Comparison of ENCODE assay signal across 8 cellular contexts in the genomic region with DNA sequence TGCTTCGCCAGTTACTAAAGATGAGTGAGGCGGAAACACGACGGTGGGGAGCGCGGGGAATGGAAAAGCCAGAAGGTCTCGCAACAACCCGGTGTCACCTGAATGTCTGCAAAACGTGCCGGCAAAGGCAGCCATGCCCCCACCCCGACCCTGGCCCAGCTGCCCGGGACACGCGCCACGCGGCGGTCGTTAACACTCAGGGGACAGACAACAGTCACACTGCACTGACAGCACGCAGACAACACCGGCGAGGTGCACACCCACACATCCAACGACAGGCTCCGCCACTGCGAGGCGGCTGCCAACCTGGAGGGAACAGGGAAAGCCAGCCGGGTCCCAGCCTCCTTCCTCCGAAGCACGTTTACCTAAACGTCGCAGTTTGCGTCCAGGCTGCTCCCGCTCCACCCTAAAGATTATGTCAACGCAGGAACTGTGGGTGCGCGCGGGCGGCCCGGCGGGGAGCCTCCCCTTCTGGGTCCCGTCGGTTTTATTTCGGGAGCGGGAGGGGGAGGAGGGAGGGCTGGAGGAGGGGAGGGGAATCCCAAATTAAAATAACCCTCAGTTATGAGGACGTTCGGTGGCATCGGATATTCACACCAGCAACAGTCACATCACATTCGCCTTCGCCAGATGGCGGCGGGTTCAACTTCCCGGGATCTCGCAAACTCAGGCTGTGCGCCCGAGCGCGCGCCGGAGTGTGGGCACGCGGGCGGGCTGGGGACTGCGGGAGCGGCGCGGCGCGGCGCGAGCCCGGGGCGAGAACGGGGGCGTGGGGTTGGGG. TPM values are rescaled to one million over a fixed set of nuclear protein-coding genes. Genes with fewer than 3 reads are reported as not detected.
A peak's percentile ranks its signal among the peaks of the same experiment; 100 is the strongest.
DNase-seq lines count a peak whose midpoint lies in the region; ATAC-seq and TF ChIP-seq lines count a peak whose summit lies in the region.

No MANE protein-coding gene starts in this region.

- DNase-seq in COLO668 (lab: John Stamatoyannopoulos, UW; ENCODE audit: unreplicated experiment) = peak; percentile 78
- peak; percentile 25 for DNase-seq in SKM-1 treated with dmso at 0.1 percent for 144 hours (lab: John Stamatoyannopoulos, UW; ENCODE audit: unreplicated experiment)
- peak; percentile 58 for DNase-seq in amniotic epithelial cell (ENCODE audit: low read depth)
- DNase-seq in hepatic stellate cell (ENCODE audit: low spot score) = peak; percentile 65
- peak; percentile 73 for DNase-seq in sciatic nerve (ENCODE audit: low spot score)
- no peak for DNase-seq in iPS-NIHi7 (ENCODE audit: extremely low spot score)

- intact Hi-C loops in sciatic nerve (cut with DNase I) = loop anchor here (2.0 kb wide), 1 partner anchor 43 kb away; no protein-coding TSS in a partner anchor

- ATAC-seq in GM21390 (IDR thresholded peaks at IDR 0.05; ENCODE audit: unreplicated experiment) (peak; percentile 9), sciatic nerve (peak; percentile 12)

- TF ChIP-seq EP300 in Ishikawa (IDR thresholded peaks at IDR 0.05; ENCODE audit: borderline replicate concordance) = no peak

- TF ChIP-seq RAD21 in Ishikawa (IDR thresholded peaks at IDR 0.05; ENCODE audit: low read depth) = no peak

TF ChIP-seq in Ishikawa, 13 proteins besides CTCF, POLR2A, EP300 and RAD21:
- TF ChIP-seq ZBTB7A (IDR thresholded peaks at IDR 0.05; ENCODE audit: low read depth) (no peak), EGR1 (IDR thresholded peaks at IDR 0.05) (peak; percentile 66), YY1 (IDR thresholded peaks at IDR 0.05; ENCODE audit: low read depth) (no peak; the same call in 1 of the 2 replicates), TCF12 (IDR thresholded peaks at IDR 0.05; ENCODE audit: low read depth) (no peak)
- TF ChIP-seq, protein P1, sequence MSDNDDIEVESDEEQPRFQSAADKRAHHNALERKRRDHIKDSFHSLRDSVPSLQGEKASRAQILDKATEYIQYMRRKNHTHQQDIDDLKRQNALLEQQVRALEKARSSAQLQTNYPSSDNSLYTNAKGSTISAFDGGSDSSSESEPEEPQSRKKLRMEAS (IDR thresholded peaks at IDR 0.05) = peak; percentile 76

RNA-seq across cellular contexts. Expression of a gene that starts 0.7 kb away (rescaled TPM):
- 31.6 TPM for total RNA-seq in sciatic nerve

RNA-seq across cellular contexts. Expression of a gene that starts 2.4 kb away (rescaled TPM):
- total RNA-seq in sciatic nerve = 25.4 TPM
